2 cellular contexts compared by ENCODE assay signal in genomic region chr2:127737892-127738291, GRCh38.
TF ChIP-seq lines count a peak whose summit lies in the region.

No MANE protein-coding gene starts in this region.

TF ChIP-seq in GM12891, 5 proteins besides CTCF, POLR2A, EP300 and RAD21 (continued from another document):
- 0 out of 2 replicates have a peak, but pooled peaks have one; percentile 16 for TF ChIP-seq SPI1 (IDR thresholded peaks at IDR 0.05; ENCODE audit: low read depth, low read length)
TF ChIP-seq in GM12891: peak in this region for 1.

TF ChIP-seq in HepG2, 621 proteins besides CTCF, POLR2A, EP300 and RAD21 (continued from another document):
- peak; percentile 36; the same call in 1 of the 2 replicates for TF ChIP-seq CEBPB (IDR thresholded peaks at IDR 0.05; ENCODE audit: borderline replicate concordance, low read depth, low read length)
- no peak for TF ChIP-seq ZNF34 (CRISPR knock-in tag; IDR thresholded peaks at IDR 0.05; ENCODE audit: borderline replicate concordance)
